In the genomic region with DNA sequence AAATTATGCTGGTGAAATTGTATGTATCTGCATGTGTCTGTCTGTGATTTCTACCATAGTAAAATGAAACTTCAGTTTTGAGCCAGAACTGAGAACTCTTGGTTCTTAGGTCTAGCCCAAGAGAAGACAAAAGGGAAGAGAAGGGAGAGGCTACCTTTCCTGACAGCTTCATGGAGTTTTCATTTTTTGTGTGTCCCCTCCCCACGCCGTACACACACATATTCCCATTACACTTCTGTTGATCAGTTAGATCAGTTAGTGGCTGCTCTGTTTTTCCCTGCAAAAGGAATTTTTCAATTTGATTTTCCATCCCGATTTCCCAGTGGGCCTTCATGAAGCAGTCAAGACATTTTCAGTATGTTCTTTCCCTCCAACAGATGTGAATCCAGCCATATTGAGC, we compare ENCODE assay signal across 22 cellular contexts. TPM values are rescaled to one million over a fixed set of nuclear protein-coding genes. Genes with fewer than 3 reads are reported as not detected.
A peak's percentile ranks its signal among the peaks of the same experiment; 100 is the strongest.
DNase-seq lines count a peak whose midpoint lies in the region; ATAC-seq, FAIRE-seq and TF ChIP-seq lines count a peak whose summit lies in the region.
"Had no signal": no experiment of that assay in that cellular context is flagged by ENCODE, and none has a peak within 500 bp of the region (broad histone marks: within the 10 kb centered on the region; RNA-seq: fewer than 3 reads in every experiment).

No MANE protein-coding gene starts in this region.

- in situ Hi-C loops in GM12878 (cut with MboI) = no loop called here

- H3K4me3 ChIP-seq in OCI-LY3 (ENCODE audit: low read length) (no peak overlapping the region), GM12878 (peak overlapping the region; percentile 35; the same call in 1 of the 2 replicates), kidney (ENCODE audit: low read length in 2 of 2) (no peak overlapping the region), endodermal cell (ENCODE audit: low read length) (no peak overlapping the region), smooth muscle cell (no peak overlapping the region)
- H3K4me3 ChIP-seq: body of pancreas, hepatocyte, mucosa of descending colon, prostate gland had no signal

- H3K27me3 Mint-ChIP-seq in stimulated activated naive CD8-positive, alpha-beta T cell treated with anti-CD3 and anti-CD28 coated beads, Interleukin-15, Interleukin-2, amounts not matched to agents 100 ng/mL and 50 ng/mL, for 24 hours = no peaks in the 10 kb centered on the region
- no peaks in the 10 kb centered on the region for H3K27me3 Mint-ChIP-seq in endodermal cell (ENCODE audit: insufficient read depth)

- no peak overlapping the region for H3K27ac ChIP-seq in OCI-LY3 (ENCODE audit: low read length)
- H3K27ac ChIP-seq in GM12878 (ENCODE audit: control insufficient read depth, insufficient read depth) = peak overlapping the region; percentile 97
- H3K27ac ChIP-seq in kidney (ENCODE audit: low read depth in 2 of 2, low read length in 2 of 2) = no peak overlapping the region
- no peak overlapping the region for H3K27ac ChIP-seq in endodermal cell (ENCODE audit: low read depth, low read length)
- H3K27ac ChIP-seq in smooth muscle cell (ENCODE audit: low read depth) = no peak overlapping the region
- H3K27ac ChIP-seq: body of pancreas, foreskin keratinocyte, hepatocyte, prostate gland had no signal

- POLR2A ChIA-PET in GM12878 (lab: Charles Lee) = no interaction called here

- no peak for TF ChIP-seq POLR2A in GM12878 (IDR thresholded peaks at IDR 0.05; ENCODE audit: low read depth, low read length)

- no peaks in the 10 kb centered on the region for H3K9me3 ChIP-seq in OCI-LY3 (ENCODE audit: insufficient read depth, low read length)
- H3K9me3 ChIP-seq in GM12878 (replicated peaks; ENCODE audit: control insufficient read depth, insufficient read depth, low read length) = no peaks in the 10 kb centered on the region; the same call in 2 of the 3 replicates
- no peaks in the 10 kb centered on the region for H3K9me3 ChIP-seq in kidney (ENCODE audit: control insufficient read depth in 1 of 2, low read length in 2 of 2)
- no peaks in the 10 kb centered on the region for H3K9me3 ChIP-seq in endodermal cell (ENCODE audit: control insufficient read depth, low read length)
- no peaks in the 10 kb centered on the region for H3K9me3 ChIP-seq in smooth muscle cell (replicated peaks; ENCODE audit: low read depth)
- H3K9me3 ChIP-seq: body of pancreas, mucosa of descending colon, prostate gland had no signal

- no peaks in the 10 kb centered on the region for H3K36me3 ChIP-seq in OCI-LY3 (replicated peaks; ENCODE audit: low read depth, low read length)
- H3K36me3 ChIP-seq in GM12878 (ENCODE audit: control insufficient read depth in 2 of 2, insufficient read depth in 2 of 2, low read length in 1 of 2) = peaks cover 0 to 1% of the 10 kb centered on the region in 2 experiments; a peak in 1 of 4 replicates
- H3K36me3 ChIP-seq in kidney (ENCODE audit: control insufficient read depth in 1 of 2, insufficient read depth in 2 of 2, low read length in 2 of 2) = no peaks in the 10 kb centered on the region
- no peaks in the 10 kb centered on the region for H3K36me3 ChIP-seq in endodermal cell (ENCODE audit: control insufficient read depth, insufficient read depth, low read length)
- no peaks in the 10 kb centered on the region for H3K36me3 ChIP-seq in smooth muscle cell (ENCODE audit: low read depth)
- H3K36me3 ChIP-seq: prostate gland had no signal

- peak overlapping the region; percentile 49 for H3K4me3 Mint-ChIP-seq in stimulated activated naive CD8-positive, alpha-beta T cell treated with anti-CD3 and anti-CD28 coated beads, Interleukin-15, Interleukin-2, amounts not matched to agents 100 ng/mL and 50 ng/mL, for 24 hours
- no peak overlapping the region for H3K4me3 Mint-ChIP-seq in endodermal cell
- H3K4me3 Mint-ChIP-seq: CD14-positive monocyte had no signal

- ATAC-seq in stimulated activated naive CD8-positive, alpha-beta T cell treated with anti-CD3 and anti-CD28 coated beads, Interleukin-15, Interleukin-2, amounts not matched to agents 100 U/mL and 50 U/mL, for 24 hours = no peak
- ATAC-seq in GM12878 = peak; percentile 4
- ATAC-seq: body of pancreas, foreskin keratinocyte, mucosa of descending colon had no signal

- peaks cover 37% of the 10 kb centered on the region for H3K79me2 ChIP-seq in OCI-LY3 (ENCODE audit: low read length)
- peaks cover 97% of the 10 kb centered on the region for H3K79me2 ChIP-seq in GM12878 (ENCODE audit: control insufficient read depth, insufficient read depth, low read length)
- H3K79me2 ChIP-seq in smooth muscle cell (ENCODE audit: low read depth) = peaks cover 95% of the 10 kb centered on the region

- H4K20me1 ChIP-seq in OCI-LY3 (ENCODE audit: insufficient read depth, low read length) = peaks cover 12% of the 10 kb centered on the region; the same call in 1 of the 2 replicates
- no peaks in the 10 kb centered on the region for H4K20me1 ChIP-seq in GM12878 (ENCODE audit: control insufficient read depth, insufficient read depth)
- H4K20me1 ChIP-seq in smooth muscle cell (ENCODE audit: low read depth) = peaks cover 84% of the 10 kb centered on the region

- H3K9ac ChIP-seq in OCI-LY3 (ENCODE audit: low read length) = no peak overlapping the region
- peak overlapping the region; percentile 62 for H3K9ac ChIP-seq in GM12878 (ENCODE audit: control insufficient read depth, insufficient read depth, low read length)
- H3K9ac ChIP-seq in kidney (ENCODE audit: low read length in 2 of 2) = no peak overlapping the region
- no peak overlapping the region for H3K9ac ChIP-seq in endodermal cell (ENCODE audit: extremely low read depth, low read length, poor library complexity, severe bottlenecking)
- no peak overlapping the region for H3K9ac ChIP-seq in smooth muscle cell (ENCODE audit: low read depth)

- H3K4me1 ChIP-seq in OCI-LY3 (ENCODE audit: low read length) (peaks cover 52% of the 10 kb centered on the region), GM12878 (ENCODE audit: control insufficient read depth, insufficient read depth, low read length) (peaks cover 40% of the 10 kb centered on the region), kidney (ENCODE audit: control insufficient read depth in 1 of 2, insufficient read depth in 1 of 2, low read depth in 1 of 2, low read length in 2 of 2) (peaks cover 0 to 4% of the 10 kb centered on the region in 2 donors), endodermal cell (ENCODE audit: control insufficient read depth, insufficient read depth, low read length) (no peaks in the 10 kb centered on the region), smooth muscle cell (ENCODE audit: low read depth) (peaks cover 14% of the 10 kb centered on the region)
- H3K4me1 ChIP-seq: prostate gland had no signal

- intact Hi-C loops in GM12878 (cut with micrococcal nuclease; ENCODE audit: unreplicated experiment) = loop anchor here (5.0 kb wide), 3 partner anchors 53 to 352 kb away; no protein-coding TSS in a partner anchor
- intact Hi-C loops in kidney (cut with DNase I) = no loop called here

- no peaks in the 10 kb centered on the region for H3K9me3 Mint-ChIP-seq in stimulated activated naive CD8-positive, alpha-beta T cell treated with anti-CD3 and anti-CD28 coated beads, Interleukin-15, Interleukin-2, amounts not matched to agents 100 ng/mL and 50 ng/mL, for 24 hours
- H3K9me3 Mint-ChIP-seq in endodermal cell = no peaks in the 10 kb centered on the region
- H3K9me3 Mint-ChIP-seq: CD14-positive monocyte had no signal

- SMC1A ChIA-PET in GM12878 (lab: Charles Lee; ENCODE audit: uncharacterized antibody, unreplicated experiment) = interaction anchor here (0.7 to 4.3 kb wide), 19 partner anchors 9 to 541 kb away, joined by 3 to 70 read pairs (median 8); no protein-coding TSS in a partner anchor

- CTCF ChIA-PET in GM12878 (lab: Yijun Ruan, JAX) = interaction anchor here (1.3 to 3.1 kb wide), 8 partner anchors 11 to 542 kb away, joined by 4 to 19 read pairs (median 6); a partner anchor contains a TSS

- DNase-seq in stimulated activated naive CD8-positive, alpha-beta T cell treated with anti-CD3 and anti-CD28 coated beads, Interleukin-15, Interleukin-2, amounts not matched to agents 100 U/mL and 50 U/mL, for 24 hours = no peak
- no peak for DNase-seq in GM12878 (ENCODE audit: low read depth, low spot score)
- no peak for DNase-seq in kidney
- no peak for DNase-seq in germinal center (ENCODE audit: low spot score)
- no peak for DNase-seq in endodermal cell
- DNase-seq in smooth muscle cell (lab: John Stamatoyannopoulos, UW; ENCODE audit: unreplicated experiment) = no peak
- DNase-seq: activated CD4-positive, alpha-beta T cell treated with anti-CD3 and anti-CD28 coated beads for 48 hours; activated T-cell treated with anti-CD3 and anti-CD28 coated beads for 4 hours; body of pancreas; foreskin keratinocyte; mucosa of descending colon; NCI-H187; NCI-H226; NCI-H748 treated with DMSO at 0.1 percent for 48 hours; Right ventricle myocardium superior had no signal

- H2AFZ ChIP-seq in OCI-LY3 (ENCODE audit: low read depth, low read length) = no peak overlapping the region
- no peak overlapping the region for H2AFZ ChIP-seq in GM12878 (ENCODE audit: control insufficient read depth, low read depth, low read length)
- H2AFZ ChIP-seq in smooth muscle cell (ENCODE audit: low read depth) = no peak overlapping the region
- H2AFZ ChIP-seq: hepatocyte had no signal

- H3K27me3 ChIP-seq in OCI-LY3 (ENCODE audit: low read depth, low read length) (no peaks in the 10 kb centered on the region), GM12878 (replicated peaks in 1 of 2; ENCODE audit: control insufficient read depth in 2 of 2, insufficient read depth in 2 of 2, low read length in 1 of 2) (no peaks in the 10 kb centered on the region), endodermal cell (ENCODE audit: control insufficient read depth, insufficient read depth, low read length, poor library complexity, severe bottlenecking) (no peaks in the 10 kb centered on the region), smooth muscle cell (ENCODE audit: low read depth) (no peaks in the 10 kb centered on the region)
- H3K27me3 ChIP-seq: body of pancreas, foreskin keratinocyte, hepatocyte had no signal

- 0% methylated on average over 3 of the region's 3 CpGs for whole genome bisulfite sequencing in GM12878 (ENCODE audit: insufficient coverage, insufficient replicate concordance, low lambda C conversion rate, missing lambda C conversion rate)
- WGBS in endodermal cell (ENCODE audit: insufficient coverage in 1 of 2, insufficient read length in 1 of 2), 2 experiments = 93 to 100% methylated on average over 1 to 3 of the region's 3 CpGs
- WGBS in smooth muscle cell (ENCODE audit: low lambda C conversion rate) = 96% methylated on average over 3 of the region's 3 CpGs

- peaks cover 77% of the 10 kb centered on the region for H3K4me1 Mint-ChIP-seq in stimulated activated naive CD8-positive, alpha-beta T cell treated with anti-CD3 and anti-CD28 coated beads, Interleukin-15, Interleukin-2, amounts not matched to agents 100 ng/mL and 50 ng/mL, for 24 hours (ENCODE audit: low read depth)
- peaks cover 13% of the 10 kb centered on the region for H3K4me1 Mint-ChIP-seq in endodermal cell

- no peak for TF ChIP-seq EP300 in GM12878 (IDR thresholded peaks at IDR 0.05; ENCODE audit: borderline replicate concordance in 1 of 2, control insufficient read depth in 1 of 2, low read depth in 2 of 2, low read length in 2 of 2)

- H3K4me2 ChIP-seq in OCI-LY3 (ENCODE audit: low read length) = peak overlapping the region; percentile 70
- peak overlapping the region; percentile 92 for H3K4me2 ChIP-seq in GM12878 (ENCODE audit: control insufficient read depth, insufficient read depth)
- H3K4me2 ChIP-seq in smooth muscle cell = no peak overlapping the region
- H3K4me2 ChIP-seq: hepatocyte had no signal

- RAD21 ChIA-PET in GM12878 (lab: Charles Lee; ENCODE audit: unreplicated experiment) = interaction anchor here (0.6 to 9.8 kb wide), 15 partner anchors 10 to 541 kb away, joined by 3 to 77 read pairs (median 5); a partner anchor contains a TSS

- peaks cover 9% of the 10 kb centered on the region for H3K36me3 Mint-ChIP-seq in stimulated activated naive CD8-positive, alpha-beta T cell treated with anti-CD3 and anti-CD28 coated beads, Interleukin-15, Interleukin-2, amounts not matched to agents 100 ng/mL and 50 ng/mL, for 24 hours (ENCODE audit: low read depth)
- H3K36me3 Mint-ChIP-seq in endodermal cell (ENCODE audit: low read depth) = no peaks in the 10 kb centered on the region

- FAIRE-seq in GM12878 (lab: Jason Lieb, UNC) = no peak
- FAIRE-seq in kidney (lab: Jason Lieb, UNC) = no peak
- FAIRE-seq: D721Med, islet of Langerhans had no signal

- no peaks in the 10 kb centered on the region for H3F3A ChIP-seq in smooth muscle cell (ENCODE audit: low read depth)

- H3K27ac Mint-ChIP-seq in stimulated activated naive CD8-positive, alpha-beta T cell treated with anti-CD3 and anti-CD28 coated beads, Interleukin-15, Interleukin-2, amounts not matched to agents 100 ng/mL and 50 ng/mL, for 24 hours = peak overlapping the region; percentile 80
- no peak overlapping the region for H3K27ac Mint-ChIP-seq in endodermal cell

- no TSS peak for BruUV-seq in GM12878 (replicated peaks; lab: Mats Ljungman, UMichigan)

- TF ChIP-seq RAD21 in GM12878 (IDR thresholded peaks at IDR 0.05; ENCODE audit: insufficient read depth, low read depth, low read length) = no peak

- no peak for TF ChIP-seq CTCF in OCI-LY3 (IDR thresholded peaks at IDR 0.05; ENCODE audit: low read depth, low read length)
- no peak for TF ChIP-seq CTCF in GM12878 (IDR thresholded peaks at IDR 0.05 in 2 of 3, conservative IDR thresholded peaks at IDR 0.05 in 1 of 3; ENCODE audit: control insufficient read depth in 2 of 3, extremely low read depth in 1 of 3, insufficient read depth in 1 of 3, low read depth in 3 of 3, low read length in 3 of 3)
- TF ChIP-seq CTCF in kidney (IDR thresholded peaks at IDR 0.05; ENCODE audit: borderline replicate concordance, extremely low read depth, insufficient read depth) = no peak
- no peak for TF ChIP-seq CTCF in endodermal cell (conservative IDR thresholded peaks at IDR 0.05)
- no peak for TF ChIP-seq CTCF in smooth muscle cell (IDR thresholded peaks at IDR 0.05; ENCODE audit: borderline replicate concordance, insufficient read depth, poor library complexity, severe bottlenecking)

RNA-seq across cellular contexts. Expression of a gene that starts 52.4 kb away (rescaled TPM):
- total RNA-seq in GM12878 (2013; cell fraction: nucleolus; rRNA removed) = 251 and 262 TPM in 2 replicates
- total RNA-seq in GM12878 (2014; rRNA removed) = 32.2 and 33.7 TPM in 2 replicates
- 37.0 and 39.1 TPM in 2 replicates for total RNA-seq in GM12878 (2014; rRNA removed; fragmentation: Illumina TruSeq; extraction: Trizol)
- 37.5 and 37.7 TPM in 2 replicates for total RNA-seq in GM12878 (2021)
- 14.0 TPM for polyA plus RNA-seq in GM12878 (2011; ENCODE audit: low read depth)
- 13.6 and 19.7 TPM in 2 replicates for polyA plus RNA-seq in GM12878 (2011; rRNA removed)
- 23.6 and 25.1 TPM in 2 replicates for polyA plus RNA-seq in GM12878 (2011; cell fraction: cytosol; rRNA removed)
- polyA plus RNA-seq in GM12878 (2011; cell fraction: nucleus; rRNA removed) = 36.9 and 47.3 TPM in 2 replicates
- 14.9 and 17.9 TPM in 2 replicates for polyA plus RNA-seq in GM12878 (2012)
- 31.1 and 40.9 TPM in 2 replicates for polyA plus RNA-seq in GM12878 (2014; fragmentation: Illumina TruSeq; extraction: Trizol)
- polyA plus RNA-seq in GM12878 (2014; fragmentation: Nextera tagmentation; extraction: Ambion mirVana) = 1 to 10 TPM; 4.3 to 6.7 TPM
- 22.5 and 23.5 TPM in 2 replicates for polyA plus RNA-seq in GM12878 (2014; rRNA removed)
- polyA plus RNA-seq in GM12878 (2016; fragmentation: Nextera tagmentation; extraction: Ambion mirVana) = 10 to 100 TPM; 11.9 to 13.2 TPM
- 71.2 and 77.4 TPM in 2 replicates for polyA minus RNA-seq in GM12878 (2011; rRNA and poly(A)+ RNA removed)
- polyA minus RNA-seq in GM12878 (2011; cell fraction: cytosol; rRNA and poly(A)+ RNA removed) = 17.7 and 17.9 TPM in 2 replicates
- 62.4 and 93.5 TPM in 2 replicates for polyA minus RNA-seq in GM12878 (2011; cell fraction: nucleus; rRNA and poly(A)+ RNA removed)
- 30.4 TPM for total RNA-seq in kidney
- 3.6 TPM for polyA plus RNA-seq in kidney (ENCODE audit: insufficient read depth, low read depth, low replicate concordance)
- 10 to 100 TPM; 33.6 to 35.1 TPM for total RNA-seq in endodermal cell
- 12.0 TPM for polyA plus RNA-seq in endodermal cell (2013, experiment 1 of 2)
- polyA plus RNA-seq in endodermal cell (2013, experiment 2 of 2) = 12.1 TPM
- total RNA-seq in smooth muscle cell = 51.9 and 58.8 TPM in 2 replicates
- 6.8 and 8.0 TPM in 2 replicates for polyA plus RNA-seq in smooth muscle cell
